1 cellular context compared by ENCODE assay signal in the genomic region with DNA sequence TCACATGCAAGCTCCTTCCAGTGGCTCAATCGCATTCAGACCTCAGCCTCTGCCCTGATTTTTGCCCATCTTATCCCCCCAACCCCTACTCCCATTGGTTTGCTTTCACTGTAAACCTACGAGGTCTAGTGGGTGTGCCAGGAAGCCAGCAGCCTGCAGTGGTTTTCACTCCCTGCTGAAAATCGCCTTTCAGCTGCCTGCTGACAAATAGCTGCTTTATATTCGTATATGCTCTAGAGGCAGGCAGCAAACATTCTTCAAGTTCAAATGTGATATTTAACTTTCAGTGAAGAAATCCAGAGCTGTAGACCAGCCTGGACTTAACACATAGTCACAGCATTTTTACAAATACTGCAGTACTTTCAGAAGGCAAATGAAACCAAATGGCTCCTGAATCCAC.
TF ChIP-seq lines count a peak whose summit lies in the region.

No MANE protein-coding gene starts in this region.

TF ChIP-seq in HepG2, 621 proteins besides CTCF, POLR2A, EP300 and RAD21 (continued from another document):
- TF ChIP-seq, protein P1, sequence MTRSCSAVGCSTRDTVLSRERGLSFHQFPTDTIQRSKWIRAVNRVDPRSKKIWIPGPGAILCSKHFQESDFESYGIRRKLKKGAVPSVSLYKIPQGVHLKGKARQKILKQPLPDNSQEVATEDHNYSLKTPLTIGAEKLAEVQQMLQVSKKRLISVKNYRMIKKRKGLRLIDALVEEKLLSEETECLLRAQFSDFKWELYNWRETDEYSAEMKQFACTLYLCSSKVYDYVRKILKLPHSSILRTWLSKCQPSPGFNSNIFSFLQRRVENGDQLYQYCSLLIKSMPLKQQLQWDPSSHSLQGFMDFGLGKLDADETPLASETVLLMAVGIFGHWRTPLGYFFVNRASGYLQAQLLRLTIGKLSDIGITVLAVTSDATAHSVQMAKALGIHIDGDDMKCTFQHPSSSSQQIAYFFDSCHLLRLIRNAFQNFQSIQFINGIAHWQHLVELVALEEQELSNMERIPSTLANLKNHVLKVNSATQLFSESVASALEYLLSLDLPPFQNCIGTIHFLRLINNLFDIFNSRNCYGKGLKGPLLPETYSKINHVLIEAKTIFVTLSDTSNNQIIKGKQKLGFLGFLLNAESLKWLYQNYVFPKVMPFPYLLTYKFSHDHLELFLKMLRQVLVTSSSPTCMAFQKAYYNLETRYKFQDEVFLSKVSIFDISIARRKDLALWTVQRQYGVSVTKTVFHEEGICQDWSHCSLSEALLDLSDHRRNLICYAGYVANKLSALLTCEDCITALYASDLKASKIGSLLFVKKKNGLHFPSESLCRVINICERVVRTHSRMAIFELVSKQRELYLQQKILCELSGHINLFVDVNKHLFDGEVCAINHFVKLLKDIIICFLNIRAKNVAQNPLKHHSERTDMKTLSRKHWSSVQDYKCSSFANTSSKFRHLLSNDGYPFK (CRISPR knock-in tag; IDR thresholded peaks at IDR 0.05; ENCODE audit: borderline replicate concordance) = no peak
- TF ChIP-seq, protein P2, sequence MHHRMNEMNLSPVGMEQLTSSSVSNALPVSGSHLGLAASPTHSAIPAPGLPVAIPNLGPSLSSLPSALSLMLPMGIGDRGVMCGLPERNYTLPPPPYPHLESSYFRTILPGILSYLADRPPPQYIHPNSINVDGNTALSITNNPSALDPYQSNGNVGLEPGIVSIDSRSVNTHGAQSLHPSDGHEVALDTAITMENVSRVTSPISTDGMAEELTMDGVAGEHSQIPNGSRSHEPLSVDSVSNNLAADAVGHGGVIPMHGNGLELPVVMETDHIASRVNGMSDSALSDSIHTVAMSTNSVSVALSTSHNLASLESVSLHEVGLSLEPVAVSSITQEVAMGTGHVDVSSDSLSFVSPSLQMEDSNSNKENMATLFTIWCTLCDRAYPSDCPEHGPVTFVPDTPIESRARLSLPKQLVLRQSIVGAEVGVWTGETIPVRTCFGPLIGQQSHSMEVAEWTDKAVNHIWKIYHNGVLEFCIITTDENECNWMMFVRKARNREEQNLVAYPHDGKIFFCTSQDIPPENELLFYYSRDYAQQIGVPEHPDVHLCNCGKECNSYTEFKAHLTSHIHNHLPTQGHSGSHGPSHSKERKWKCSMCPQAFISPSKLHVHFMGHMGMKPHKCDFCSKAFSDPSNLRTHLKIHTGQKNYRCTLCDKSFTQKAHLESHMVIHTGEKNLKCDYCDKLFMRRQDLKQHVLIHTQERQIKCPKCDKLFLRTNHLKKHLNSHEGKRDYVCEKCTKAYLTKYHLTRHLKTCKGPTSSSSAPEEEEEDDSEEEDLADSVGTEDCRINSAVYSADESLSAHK (CRISPR knock-in tag; IDR thresholded peaks at IDR 0.05; ENCODE audit: borderline replicate concordance) = no peak
- TF ChIP-seq, protein P3, sequence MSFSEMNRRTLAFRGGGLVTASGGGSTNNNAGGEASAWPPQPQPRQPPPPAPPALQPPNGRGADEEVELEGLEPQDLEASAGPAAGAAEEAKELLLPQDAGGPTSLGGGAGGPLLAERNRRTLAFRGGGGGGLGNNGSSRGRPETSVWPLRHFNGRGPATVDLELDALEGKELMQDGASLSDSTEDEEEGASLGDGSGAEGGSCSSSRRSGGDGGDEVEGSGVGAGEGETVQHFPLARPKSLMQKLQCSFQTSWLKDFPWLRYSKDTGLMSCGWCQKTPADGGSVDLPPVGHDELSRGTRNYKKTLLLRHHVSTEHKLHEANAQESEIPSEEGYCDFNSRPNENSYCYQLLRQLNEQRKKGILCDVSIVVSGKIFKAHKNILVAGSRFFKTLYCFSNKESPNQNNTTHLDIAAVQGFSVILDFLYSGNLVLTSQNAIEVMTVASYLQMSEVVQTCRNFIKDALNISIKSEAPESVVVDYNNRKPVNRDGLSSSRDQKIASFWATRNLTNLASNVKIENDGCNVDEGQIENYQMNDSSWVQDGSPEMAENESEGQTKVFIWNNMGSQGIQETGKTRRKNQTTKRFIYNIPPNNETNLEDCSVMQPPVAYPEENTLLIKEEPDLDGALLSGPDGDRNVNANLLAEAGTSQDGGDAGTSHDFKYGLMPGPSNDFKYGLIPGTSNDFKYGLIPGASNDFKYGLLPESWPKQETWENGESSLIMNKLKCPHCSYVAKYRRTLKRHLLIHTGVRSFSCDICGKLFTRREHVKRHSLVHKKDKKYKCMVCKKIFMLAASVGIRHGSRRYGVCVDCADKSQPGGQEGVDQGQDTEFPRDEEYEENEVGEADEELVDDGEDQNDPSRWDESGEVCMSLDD (CRISPR knock-in tag; IDR thresholded peaks at IDR 0.05; ENCODE audit: borderline replicate concordance) = no peak
- TF ChIP-seq RELA (CRISPR knock-in tag; IDR thresholded peaks at IDR 0.05) (no peak), DNMT1 (CRISPR knock-in tag; IDR thresholded peaks at IDR 0.05) (no peak)
- TF ChIP-seq, protein P4, sequence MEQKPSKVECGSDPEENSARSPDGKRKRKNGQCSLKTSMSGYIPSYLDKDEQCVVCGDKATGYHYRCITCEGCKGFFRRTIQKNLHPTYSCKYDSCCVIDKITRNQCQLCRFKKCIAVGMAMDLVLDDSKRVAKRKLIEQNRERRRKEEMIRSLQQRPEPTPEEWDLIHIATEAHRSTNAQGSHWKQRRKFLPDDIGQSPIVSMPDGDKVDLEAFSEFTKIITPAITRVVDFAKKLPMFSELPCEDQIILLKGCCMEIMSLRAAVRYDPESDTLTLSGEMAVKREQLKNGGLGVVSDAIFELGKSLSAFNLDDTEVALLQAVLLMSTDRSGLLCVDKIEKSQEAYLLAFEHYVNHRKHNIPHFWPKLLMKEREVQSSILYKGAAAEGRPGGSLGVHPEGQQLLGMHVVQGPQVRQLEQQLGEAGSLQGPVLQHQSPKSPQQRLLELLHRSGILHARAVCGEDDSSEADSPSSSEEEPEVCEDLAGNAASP (CRISPR knock-in tag; IDR thresholded peaks at IDR 0.05; ENCODE audit: borderline replicate concordance) = no peak
- TF ChIP-seq, protein P5, sequence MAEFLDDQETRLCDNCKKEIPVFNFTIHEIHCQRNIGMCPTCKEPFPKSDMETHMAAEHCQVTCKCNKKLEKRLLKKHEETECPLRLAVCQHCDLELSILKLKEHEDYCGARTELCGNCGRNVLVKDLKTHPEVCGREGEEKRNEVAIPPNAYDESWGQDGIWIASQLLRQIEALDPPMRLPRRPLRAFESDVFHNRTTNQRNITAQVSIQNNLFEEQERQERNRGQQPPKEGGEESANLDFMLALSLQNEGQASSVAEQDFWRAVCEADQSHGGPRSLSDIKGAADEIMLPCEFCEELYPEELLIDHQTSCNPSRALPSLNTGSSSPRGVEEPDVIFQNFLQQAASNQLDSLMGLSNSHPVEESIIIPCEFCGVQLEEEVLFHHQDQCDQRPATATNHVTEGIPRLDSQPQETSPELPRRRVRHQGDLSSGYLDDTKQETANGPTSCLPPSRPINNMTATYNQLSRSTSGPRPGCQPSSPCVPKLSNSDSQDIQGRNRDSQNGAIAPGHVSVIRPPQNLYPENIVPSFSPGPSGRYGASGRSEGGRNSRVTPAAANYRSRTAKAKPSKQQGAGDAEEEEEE (CRISPR knock-in tag; IDR thresholded peaks at IDR 0.05; ENCODE audit: borderline replicate concordance) = no peak
